Comparison of ENCODE assay signal across 9 cellular contexts in genomic region chr14:38079268-38079667, GRCh38.
DNase-seq lines count a peak whose midpoint lies in the region; ATAC-seq and TF ChIP-seq lines count a peak whose summit lies in the region.
"Had no signal": no experiment of that assay in that cellular context is flagged by ENCODE, and none has a peak within 500 bp of the region (broad histone marks: within the 10 kb centered on the region; RNA-seq: fewer than 3 reads in every experiment).

No MANE protein-coding gene starts in this region.

- H3K27me3 ChIP-seq in CD4-positive, CD25-positive, alpha-beta regulatory T cell (ENCODE audit: control insufficient read depth, insufficient read depth, low read length), result no peaks in the 10 kb centered on the region
- no peaks in the 10 kb centered on the region for H3K27me3 ChIP-seq in suprapubic skin

- no peak overlapping the region for H3K27ac ChIP-seq in CD4-positive, CD25-positive, alpha-beta regulatory T cell (ENCODE audit: insufficient read depth, low read length, poor library complexity, severe bottlenecking)
- H3K27ac ChIP-seq in caudate nucleus (ENCODE audit: low read depth, low read length) (no peak overlapping the region), suprapubic skin (no peak overlapping the region)

- H3K27ac Mint-ChIP-seq in CD4-positive, CD25-positive, alpha-beta regulatory T cell, result peak overlapping the region; percentile 50 to 84 (median 64)

- no peak overlapping the region for H3K4me3 ChIP-seq in CD4-positive, CD25-positive, alpha-beta regulatory T cell (ENCODE audit: low read depth, low read length)
- no peak overlapping the region for H3K4me3 ChIP-seq in suprapubic skin

- TF ChIP-seq EP300 in suprapubic skin (IDR thresholded peaks at IDR 0.05), result no peak

- H3K27me3 Mint-ChIP-seq in CD4-positive, CD25-positive, alpha-beta regulatory T cell, result no peaks in the 10 kb centered on the region

- peak overlapping the region; percentile 29 to 78 (median 48) for H3K4me3 Mint-ChIP-seq in CD4-positive, CD25-positive, alpha-beta regulatory T cell

- WGBS in suprapubic skin, result 69% methylated on average over 1 of the region's 1 CpG

- peaks cover 0 to 4% (median 3%) of the 10 kb centered on the region in 7 donors for H3K9me3 Mint-ChIP-seq in CD4-positive, CD25-positive, alpha-beta regulatory T cell

- no peaks in the 10 kb centered on the region for H3K36me3 Mint-ChIP-seq in CD4-positive, CD25-positive, alpha-beta regulatory T cell

- peaks cover 27 to 67% (median 40%) of the 10 kb centered on the region in 4 donors for H3K4me1 Mint-ChIP-seq in CD4-positive, CD25-positive, alpha-beta regulatory T cell

- H3K4me1 ChIP-seq in CD4-positive, CD25-positive, alpha-beta regulatory T cell (ENCODE audit: control insufficient read depth, insufficient read depth, low read length, poor library complexity, severe bottlenecking), result peaks cover 31% of the 10 kb centered on the region
- H3K4me1 ChIP-seq in suprapubic skin, result peaks cover 3% of the 10 kb centered on the region

- TF ChIP-seq POLR2A in suprapubic skin (IDR thresholded peaks at IDR 0.05), result no peak

- no peaks in the 10 kb centered on the region for H3K36me3 ChIP-seq in CD4-positive, CD25-positive, alpha-beta regulatory T cell (ENCODE audit: control insufficient read depth, insufficient read depth, low read length)
- H3K36me3 ChIP-seq in suprapubic skin, result no peaks in the 10 kb centered on the region

- TF ChIP-seq CTCF in suprapubic skin (IDR thresholded peaks at IDR 0.05), result no peak

- ATAC-seq in CD4-positive, CD25-positive, alpha-beta regulatory T cell (ENCODE audit: low read depth in 2 of 2), result no peak
- ATAC-seq in GM19372 (IDR thresholded peaks at IDR 0.05; ENCODE audit: low read depth, unreplicated experiment) (peak; percentile 61), HG03558 (IDR thresholded peaks at IDR 0.05; ENCODE audit: extremely low read depth, unreplicated experiment) (peak; percentile 86)

- no peak for DNase-seq in CD4-positive, CD25-positive, alpha-beta regulatory T cell
- peak; percentile 33 for DNase-seq in fibroblast of peridontal ligament (ENCODE audit: extremely low read depth)
- DNase-seq in activated gamma-delta T cell (lab: John Stamatoyannopoulos, UW), result no peak
- DNase-seq in caudate nucleus (lab: John Stamatoyannopoulos, UW), result no peak
- DNase-seq in stimulated activated CD4-positive, alpha-beta T cell treated with anti-CD3 and anti-CD28 coated beads, Interleukin-4, amount 100 ng/mL, for 24 hours, result no peak
- DNase-seq in suprapubic skin (ENCODE audit: low spot score in 2 of 2), result no peak
- DNase-seq: GF-D8 had no signal

- H3K9me3 ChIP-seq in CD4-positive, CD25-positive, alpha-beta regulatory T cell (ENCODE audit: control insufficient read depth in 2 of 2, low read length in 2 of 2), result no peaks in the 10 kb centered on the region
- H3K9me3 ChIP-seq in suprapubic skin, result no peaks in the 10 kb centered on the region

Comparison
In these comparisons a context has a peak if more than half of its experiments do, and no peak if none do; other contexts are left out.
1. ATAC-seq: peak in GM19372 (single experiment) and HG03558 (single experiment); none in CD4-positive, CD25-positive, alpha-beta regulatory T cell (0 of 2).